In the genomic region with DNA sequence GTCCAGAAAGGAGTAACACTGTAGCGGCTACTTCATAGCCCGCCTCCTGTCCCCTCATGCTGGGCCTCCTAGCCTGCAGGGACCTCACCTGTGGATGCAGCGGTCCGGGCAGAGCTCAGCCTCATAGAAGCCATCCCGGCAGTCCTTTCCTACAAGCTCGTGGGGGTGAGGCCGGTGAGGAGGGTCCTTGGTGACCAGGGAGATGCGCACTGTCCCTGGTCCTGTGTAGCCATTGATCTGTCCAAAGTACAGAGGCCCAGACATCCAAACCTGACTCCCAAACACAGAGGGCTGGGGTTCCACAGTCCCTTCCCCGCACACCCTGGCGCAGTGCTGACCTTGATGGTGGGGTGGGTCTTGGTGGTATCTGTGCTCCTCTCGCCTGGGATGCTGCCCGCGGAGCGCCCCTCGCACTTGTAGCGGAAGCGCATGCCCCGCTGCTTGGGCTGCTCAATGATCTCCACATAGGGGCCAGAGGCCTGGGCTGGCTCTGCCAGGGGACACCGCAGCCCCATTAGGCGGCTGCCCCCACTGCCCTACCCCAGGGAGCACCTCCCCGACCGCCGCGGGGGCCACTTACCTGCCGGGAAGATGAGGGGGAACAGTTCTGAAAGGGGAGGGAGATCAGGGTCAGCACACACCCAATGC, we compare ENCODE assay signal across 8 cellular contexts. TPM values are rescaled to one million over a fixed set of nuclear protein-coding genes. Genes with fewer than 3 reads are reported as not detected.
DNase-seq lines count a peak whose midpoint lies in the region; ATAC-seq and TF ChIP-seq lines count a peak whose summit lies in the region.

No MANE protein-coding gene starts in this region.

- peak overlapping the region; percentile 91 to 99 (median 96) for H3K27ac ChIP-seq in gastrocnemius medialis

- no peaks in the 10 kb centered on the region for H3K27me3 Mint-ChIP-seq in activated B cell treated with CpG ODN at 0.5 μM for 24 hours

- peak overlapping the region; percentile 95 for H3K4me3 ChIP-seq in GM12865 (ENCODE audit: low read depth, low read length)
- H3K4me3 ChIP-seq in foreskin fibroblast (ENCODE audit: low read depth in 1 of 2, low read length in 2 of 2) = peak overlapping the region; percentile 91 to 96
- peak overlapping the region; percentile 65 to 91 (median 78) for H3K4me3 ChIP-seq in gastrocnemius medialis

- no peaks in the 10 kb centered on the region for H3K27me3 ChIP-seq in gastrocnemius medialis

- DNase-seq in GM12865 (ENCODE audit: low read depth) = no peak
- no peak for DNase-seq in activated B cell treated with CpG ODN at 0.5 μM for 24 hours
- DNase-seq in foreskin fibroblast = no peak
- DNase-seq in gastrocnemius medialis = no peak
- DNase-seq in GDM1 (lab: John Stamatoyannopoulos, UW) = no peak
- DNase-seq in HUDEP-2 (lab: John Stamatoyannopoulos, UW; ENCODE audit: unreplicated experiment in 76 of 76) = no peak

- peaks cover 45% of the 10 kb centered on the region for H3K36me3 Mint-ChIP-seq in activated B cell treated with CpG ODN at 0.5 μM for 24 hours (ENCODE audit: low read depth)

- POLR2A ChIA-PET in activated B cell treated with CpG ODN at 0.5 μM for 24 hours (lab: Charles Lee) = interaction anchor here (0.6 to 19.4 kb wide), 9 partner anchors 9 to 540 kb away, joined by 3 to 617 read pairs (median 9); a partner anchor contains a TSS

- H3K4me3 Mint-ChIP-seq in activated B cell treated with CpG ODN at 0.5 μM for 24 hours = peak overlapping the region; percentile 86

- H3K36me3 ChIP-seq in gastrocnemius medialis = peaks cover 0 to 50% of the 10 kb centered on the region in 2 donors

- ATAC-seq in activated B cell treated with CpG ODN at 0.5 μM for 24 hours (ENCODE audit: low read depth) (no peak), gastrocnemius medialis (no peak), GM19467 (IDR thresholded peaks at IDR 0.05; ENCODE audit: unreplicated experiment) (no peak), HG03108 (IDR thresholded peaks at IDR 0.05; ENCODE audit: unreplicated experiment) (no peak)

- H3K9me3 Mint-ChIP-seq in activated B cell treated with CpG ODN at 0.5 μM for 24 hours = no peaks in the 10 kb centered on the region

- intact Hi-C loops in activated B cell treated with CpG ODN at 0.5 μM for 24 hours (cut with micrococcal nuclease) (loop anchor here (2.0 to 5.0 kb wide), 3 partner anchors 51 to 341 kb away; a partner anchor contains a TSS), gastrocnemius medialis (cut with DNase I; ENCODE audit: low total_unique reads) (loop anchor here (1.0 to 5.0 kb wide), 4 partner anchors 8 to 1296 kb away; a partner anchor contains a TSS)

- peak overlapping the region; percentile 74 for H3K27ac Mint-ChIP-seq in activated B cell treated with CpG ODN at 0.5 μM for 24 hours

- in situ Hi-C loops in gastrocnemius medialis (cut with MboI; ENCODE audit: low sequenced_read_pairs in 4 of 4) = no loop called here

- H3K4me1 Mint-ChIP-seq in activated B cell treated with CpG ODN at 0.5 μM for 24 hours = peaks cover 35% of the 10 kb centered on the region

- peaks cover 22 to 26% of the 10 kb centered on the region in 2 donors for H3K4me1 ChIP-seq in gastrocnemius medialis

- TF ChIP-seq CTCF in GM12865 (IDR thresholded peaks at IDR 0.05; ENCODE audit: insufficient read depth, low read depth, low read length, missing control alignments) (no peak), activated B cell treated with CpG ODN at 0.5 μM for 24 hours (IDR thresholded peaks at IDR 0.05) (no peak), foreskin fibroblast (IDR thresholded peaks at IDR 0.05; ENCODE audit: low read depth, low read length) (no peak), gastrocnemius medialis (IDR thresholded peaks at IDR 0.05 in 4 of 5, conservative IDR thresholded peaks at IDR 0.05 in 1 of 5) (no peak)

- CTCF ChIA-PET in activated B cell treated with CpG ODN at 0.5 μM for 24 hours (lab: Charles Lee) = interaction anchor here (1.0 kb wide), 1 partner anchor 35 kb away, joined by 3 read pairs; no protein-coding TSS in a partner anchor

- no peak for TF ChIP-seq POLR2A in gastrocnemius medialis (IDR thresholded peaks at IDR 0.05)

- H3K9me3 ChIP-seq in gastrocnemius medialis = no peaks in the 10 kb centered on the region

RNA-seq across cellular contexts. Expression of a gene that starts 1.0 kb away (rescaled TPM):
- total RNA-seq in activated B cell treated with CpG ODN at 0.5 μM for 24 hours (110 and 119 TPM in 2 replicates), gastrocnemius medialis (10 to 100 TPM; 39.7 to 68.3 (median 56.3) TPM)

RNA-seq across cellular contexts. Expression of a gene that starts 23.8 kb away (rescaled TPM):
- total RNA-seq in activated B cell treated with CpG ODN at 0.5 μM for 24 hours = 236 and 252 TPM in 2 replicates
- 10 to 100 TPM in 2 of 4 donors, 1 to 10 TPM in 2; 6.7 to 10.9 (median 10.0) TPM for total RNA-seq in gastrocnemius medialis

RNA-seq across cellular contexts. Expression of a gene that starts 46.1 kb away (rescaled TPM):
- total RNA-seq in activated B cell treated with CpG ODN at 0.5 μM for 24 hours (45.3 and 51.4 TPM in 2 replicates), gastrocnemius medialis (10 to 100 TPM in 3 of 4 donors, 1 to 10 TPM in 1; 7.6 to 15.6 (median 13.1) TPM)

RNA-seq across cellular contexts. Expression of a gene that starts 47.7 kb away (rescaled TPM):
- total RNA-seq in activated B cell treated with CpG ODN at 0.5 μM for 24 hours (72.1 and 89.6 TPM in 2 replicates), gastrocnemius medialis (10 to 100 TPM in 3 of 4 donors, 1 to 10 TPM in 1; 10.0 to 13.8 (median 11.1) TPM)

RNA-seq across cellular contexts. Expression of a gene that starts 50.3 kb away (rescaled TPM):
- total RNA-seq in activated B cell treated with CpG ODN at 0.5 μM for 24 hours = 108 and 120 TPM in 2 replicates
- 10 to 100 TPM; 40.0 to 69.4 (median 50.0) TPM for total RNA-seq in gastrocnemius medialis

Comparison
In these comparisons a context has a peak if more than half of its experiments do, and no peak if none do; other contexts are left out.
1. RNA of a gene that starts 23.8 kb away (total RNA-seq): 236 to 252 TPM in activated B cell treated with CpG ODN at 0.5 μM for 24 hours; 6.7 to 10.9 TPM in gastrocnemius medialis; every median in the first group is over 10 times any median in the second.
2. Peak in every context shown above with its lines, with median percentiles within 50 percentile points of each other: H3K4me3 ChIP-seq.